Comparison of ENCODE assay signal across 22 cellular contexts in the genomic region with DNA sequence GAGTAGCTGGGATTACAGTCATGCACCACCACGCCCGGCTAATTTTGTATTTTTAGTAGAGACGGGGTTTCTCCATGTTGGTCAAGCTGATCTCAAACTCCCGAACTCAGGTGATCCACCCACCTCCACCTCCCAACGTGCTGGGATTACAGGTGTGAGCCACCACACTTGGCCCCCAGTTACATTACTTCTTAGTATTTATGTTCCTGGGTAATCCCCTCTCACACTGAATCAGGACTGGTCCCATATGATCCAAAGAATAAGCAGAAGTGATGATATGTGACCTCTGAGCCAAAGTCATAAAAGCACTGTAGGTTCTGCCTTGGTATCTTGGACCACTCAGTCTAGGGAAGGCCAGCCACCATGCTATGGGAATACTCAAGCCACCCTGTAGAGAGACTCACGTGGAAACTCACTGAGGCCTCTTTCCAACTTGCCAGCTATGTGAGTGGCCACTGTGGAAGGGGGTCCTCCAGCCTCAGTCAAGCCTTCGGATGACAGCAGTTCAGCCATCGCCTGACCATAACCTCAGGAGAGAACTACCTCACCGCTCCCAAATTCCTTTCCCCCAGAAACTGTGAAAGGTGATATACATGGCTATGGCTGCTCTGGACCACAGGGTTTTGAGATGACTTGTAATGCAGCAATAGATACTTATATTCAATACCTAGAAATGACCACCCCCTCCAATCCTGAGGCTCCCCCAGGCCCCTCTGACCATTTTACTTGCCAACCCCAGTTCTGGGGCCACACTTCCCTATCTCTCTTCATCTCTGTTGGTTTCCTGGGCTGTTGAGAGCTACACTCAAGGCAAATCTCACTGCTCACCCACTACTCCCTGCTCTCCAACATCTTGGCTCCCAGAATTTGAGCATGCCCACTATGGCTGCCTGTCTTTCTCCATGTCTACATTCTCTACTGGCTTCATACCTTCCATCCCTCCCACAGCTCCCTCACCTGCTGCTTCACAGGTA.
"Had no signal": no experiment of that assay in that cellular context is flagged by ENCODE, and none has a peak within 500 bp of the region (broad histone marks: within the 10 kb centered on the region; RNA-seq: fewer than 3 reads in every experiment).

No MANE protein-coding gene starts in this region.

- ATAC-seq: effector memory CD8-positive, alpha-beta T cell; esophagus mucosa; gastrocnemius medialis; heart right ventricle; left cardiac atrium; left lung; left ventricle myocardium superior; lower lobe of right lung; mucosa of descending colon had no signal

- DNase-seq: colonic mucosa; cortex of kidney; effector CD8-positive, alpha-beta T cell; effector memory CD8-positive, alpha-beta T cell; endodermal cell; erythroblast; esophagus squamous epithelium; foreskin fibroblast; foreskin melanocyte; gastrocnemius medialis; glutamatergic neuron; head of caudate nucleus; heart right ventricle; hippocampal formation; left cardiac atrium; left lung; left ventricle myocardium superior; lower lobe of right lung; mesendoderm; mucosa of descending colon had no signal

- H3K9me3 Mint-ChIP-seq: dendritic cell treated with granulocyte-macrophage colony-stimulating factor and Interleukin-4, amounts not matched to agents 40 ng/mL and 50 ng/mL, for 4 days; effector memory CD8-positive, alpha-beta T cell had no signal

- H3K4me3 Mint-ChIP-seq: dendritic cell treated with granulocyte-macrophage colony-stimulating factor and Interleukin-4, amounts not matched to agents 40 ng/mL and 50 ng/mL, for 4 days; effector memory CD8-positive, alpha-beta T cell; endodermal cell had no signal

- H3K27ac Mint-ChIP-seq: dendritic cell treated with granulocyte-macrophage colony-stimulating factor and Interleukin-4, amounts not matched to agents 40 ng/mL and 50 ng/mL, for 4 days; effector memory CD8-positive, alpha-beta T cell; endodermal cell had no signal
